In genomic region chr16:66478733-66479511, GRCh38 we compare ENCODE assay signal across 8 cellular contexts. TPM values are rescaled to one million over a fixed set of nuclear protein-coding genes. Genes with fewer than 3 reads are reported as not detected.
A peak's percentile ranks its signal among the peaks of the same experiment; 100 is the strongest.
DNase-seq lines count a peak whose midpoint lies in the region; ATAC-seq and TF ChIP-seq lines count a peak whose summit lies in the region.

No MANE protein-coding gene starts in this region.

- H3K27me3 ChIP-seq in BLaER1: no peaks in the 10 kb centered on the region
- no peaks in the 10 kb centered on the region for H3K27me3 ChIP-seq in SU-DHL-6 (ENCODE audit: low read length)
- peaks cover 14% of the 10 kb centered on the region for H3K27me3 ChIP-seq in left ventricle myocardium inferior (ENCODE audit: low read depth)
- H3K27me3 ChIP-seq in sigmoid colon: peaks cover 0 to 29% (median 0%) of the 10 kb centered on the region in 3 donors

- H3K9me3 ChIP-seq in BLaER1 (no peaks in the 10 kb centered on the region), SU-DHL-6 (ENCODE audit: insufficient read depth, low read length) (no peaks in the 10 kb centered on the region), left ventricle myocardium inferior (replicated peaks) (no peaks in the 10 kb centered on the region), sigmoid colon (no peaks in the 10 kb centered on the region)

- no peaks in the 10 kb centered on the region for H3F3A ChIP-seq in SU-DHL-6 (ENCODE audit: insufficient read depth)

- peak; percentile 77 for DNase-seq in HPDE6-E6E7 (ENCODE audit: extremely low spot score)
- peak; percentile 74 for DNase-seq in activated naive CD8-positive, alpha-beta T cell treated with anti-CD3 and anti-CD28 coated beads for 36 hours
- peak; percentile 73 for DNase-seq in left ventricle myocardium inferior
- DNase-seq in sigmoid colon: peak; percentile 83

- peak overlapping the region; percentile 78 for H3K27ac ChIP-seq in BLaER1
- no peak overlapping the region for H3K27ac ChIP-seq in SU-DHL-6 (ENCODE audit: low read depth, low read length)
- no peak overlapping the region for H3K27ac ChIP-seq in left ventricle myocardium inferior (replicated peaks)
- no peak overlapping the region for H3K27ac ChIP-seq in sigmoid colon

- H3K4me1 ChIP-seq in BLaER1 (peaks cover 75% of the 10 kb centered on the region), left ventricle myocardium inferior (peaks cover 15% of the 10 kb centered on the region), sigmoid colon (peaks cover 0 to 3% (median 0%) of the 10 kb centered on the region in 4 donors)

- no peaks in the 10 kb centered on the region for H3K27me3 Mint-ChIP-seq in activated naive CD8-positive, alpha-beta T cell treated with anti-CD3 and anti-CD28 coated beads for 36 hours

- no peaks in the 10 kb centered on the region for H3K36me3 Mint-ChIP-seq in activated naive CD8-positive, alpha-beta T cell treated with anti-CD3 and anti-CD28 coated beads for 36 hours

- WGBS in sigmoid colon, 2 donors: 27 to 29% methylated on average over 10 of the region's 10 CpGs

- H3K9ac ChIP-seq in BLaER1: no peak overlapping the region; the same call in 1 of the 2 replicates
- H3K9ac ChIP-seq in SU-DHL-6 (ENCODE audit: low read length): peak overlapping the region; percentile 10; the same call in 1 of the 2 replicates

- H3K4me2 ChIP-seq in BLaER1 (peak overlapping the region; percentile 69), SU-DHL-6 (ENCODE audit: low read depth, low read length, poor library complexity, severe bottlenecking) (no peak overlapping the region)

- intact Hi-C loops in left ventricle myocardium inferior (cut with micrococcal nuclease): no loop called here
- intact Hi-C loops in sigmoid colon (cut with DNase I): no loop called here

- no peaks in the 10 kb centered on the region for H3K36me3 ChIP-seq in BLaER1
- no peaks in the 10 kb centered on the region for H3K36me3 ChIP-seq in SU-DHL-6 (ENCODE audit: low read length)
- no peaks in the 10 kb centered on the region for H3K36me3 ChIP-seq in left ventricle myocardium inferior
- H3K36me3 ChIP-seq in sigmoid colon: no peaks in the 10 kb centered on the region

- H3K9me2 ChIP-seq in SU-DHL-6 (replicated peaks; ENCODE audit: insufficient read depth, low read length): no peaks in the 10 kb centered on the region

- no peak overlapping the region for H3K4me3 Mint-ChIP-seq in activated naive CD8-positive, alpha-beta T cell treated with anti-CD3 and anti-CD28 coated beads for 36 hours

- TF ChIP-seq EP300 in sigmoid colon (IDR thresholded peaks at IDR 0.05): no peak

- TF ChIP-seq POLR2A in sigmoid colon (IDR thresholded peaks at IDR 0.05): no peak

- ATAC-seq in GM19043 (IDR thresholded peaks at IDR 0.05; ENCODE audit: low read depth, unreplicated experiment): peak; percentile 76
- ATAC-seq in HG03025 (IDR thresholded peaks at IDR 0.05; ENCODE audit: low FRiP score, unreplicated experiment): no peak

- no peaks in the 10 kb centered on the region for H3K79me2 ChIP-seq in SU-DHL-6 (ENCODE audit: insufficient read depth, low read length)

- no peak overlapping the region for H3K4me3 ChIP-seq in BLaER1
- H3K4me3 ChIP-seq in SU-DHL-6 (ENCODE audit: insufficient read depth, low read length, poor library complexity, severe bottlenecking): no peak overlapping the region
- H3K4me3 ChIP-seq in left ventricle myocardium inferior: no peak overlapping the region
- no peak overlapping the region for H3K4me3 ChIP-seq in sigmoid colon

- peak overlapping the region; percentile 28 for H3K27ac Mint-ChIP-seq in activated naive CD8-positive, alpha-beta T cell treated with anti-CD3 and anti-CD28 coated beads for 36 hours

- H3K4me1 Mint-ChIP-seq in activated naive CD8-positive, alpha-beta T cell treated with anti-CD3 and anti-CD28 coated beads for 36 hours: peaks cover 33% of the 10 kb centered on the region

- TF ChIP-seq CTCF in SU-DHL-6 (IDR thresholded peaks at IDR 0.05; ENCODE audit: insufficient read depth, low read length, poor library complexity, severe bottlenecking) (peak; percentile 47), left ventricle myocardium inferior (IDR thresholded peaks at IDR 0.05; ENCODE audit: borderline replicate concordance) (peak; percentile 83), sigmoid colon (IDR thresholded peaks at IDR 0.05) (peak; percentile 25 to 68 (median 58))

- H4K20me1 ChIP-seq in BLaER1 (no peaks in the 10 kb centered on the region), SU-DHL-6 (ENCODE audit: low read depth, low read length) (no peaks in the 10 kb centered on the region)

- H2AFZ ChIP-seq in SU-DHL-6 (ENCODE audit: low read depth, low read length, severe bottlenecking): peak overlapping the region; percentile 96

- H3K9me3 Mint-ChIP-seq in activated naive CD8-positive, alpha-beta T cell treated with anti-CD3 and anti-CD28 coated beads for 36 hours: no peaks in the 10 kb centered on the region

RNA-seq across cellular contexts. Expression of gene BEAN1, which starts 51.8 kb away (rescaled TPM):
- not detected for total RNA-seq in activated naive CD8-positive, alpha-beta T cell treated with anti-CD3 and anti-CD28 coated beads for 36 hours
- total RNA-seq in left ventricle myocardium inferior (0.33 TPM), sigmoid colon (under 1 TPM in 1 of 4 donors, not detected in 3; 0.41 TPM)
- polyA plus RNA-seq in sigmoid colon: under 1 TPM in 1 of 3 donors, not detected in 2; 0.35 TPM
